14 cellular contexts compared by ENCODE assay signal in the genomic region with DNA sequence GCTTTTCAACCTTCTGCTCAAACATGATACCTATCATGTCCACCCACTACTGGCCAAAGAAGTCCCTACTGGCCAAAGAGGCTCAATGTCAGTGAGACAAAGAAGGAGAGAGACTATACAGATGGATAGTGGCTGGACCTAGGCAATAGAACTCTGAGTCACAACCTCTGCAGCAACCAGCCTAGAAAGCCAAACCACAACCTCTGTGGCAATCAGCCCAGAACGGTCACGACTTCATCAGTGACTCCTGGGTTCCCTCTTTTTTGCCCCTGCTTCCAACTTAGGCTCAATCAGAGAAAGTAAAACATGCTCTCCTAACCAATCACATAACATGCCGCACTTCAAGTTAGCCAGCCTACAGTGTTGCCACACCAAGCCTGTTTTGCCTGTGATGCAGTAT.
DNase-seq lines count a peak whose midpoint lies in the region; ATAC-seq and TF ChIP-seq lines count a peak whose summit lies in the region.
"Had no signal": no experiment of that assay in that cellular context is flagged by ENCODE, and none has a peak within 500 bp of the region (broad histone marks: within the 10 kb centered on the region; RNA-seq: fewer than 3 reads in every experiment).

No MANE protein-coding gene starts in this region.

- intact Hi-C loops in activated T-helper 1 cell treated with anti-CD3 and anti-CD28 coated beads, Interleukin-12 subunit alpha, Interleukin-12 subunit beta, Interleukin-2, Interleukin-4 antibody, amounts not matched to agents 30 ng/mL and 10 ng/mL and 1 ng/mL, durations not matched to agents 14 hours and 24 hours and 36 hours (cut with micrococcal nuclease): no loop called here

- H3K27ac ChIP-seq in HL-60 (replicated peaks): no peak overlapping the region
- H3K27ac ChIP-seq: PC-9 had no signal

- H3K9me3 Mint-ChIP-seq in activated T-helper 1 cell treated with anti-CD3 and anti-CD28 coated beads, Interleukin-12 subunit alpha, Interleukin-12 subunit beta, Interleukin-2, Interleukin-4 antibody, amounts not matched to agents 30 ng/mL and 10 ng/mL and 1 ng/mL, durations not matched to agents 14 hours and 24 hours and 36 hours: no peaks in the 10 kb centered on the region

- H3K4me1 Mint-ChIP-seq in activated T-helper 1 cell treated with anti-CD3 and anti-CD28 coated beads, Interleukin-12 subunit alpha, Interleukin-12 subunit beta, Interleukin-2, Interleukin-4 antibody, amounts not matched to agents 30 ng/mL and 10 ng/mL and 1 ng/mL, durations not matched to agents 14 hours and 24 hours and 36 hours (ENCODE audit: low read depth): no peaks in the 10 kb centered on the region

- no peaks in the 10 kb centered on the region for H3K27me3 ChIP-seq in HL-60 (ENCODE audit: insufficient read depth, poor library complexity, severe bottlenecking)

- H3K36me3 Mint-ChIP-seq in activated T-helper 1 cell treated with anti-CD3 and anti-CD28 coated beads, Interleukin-12 subunit alpha, Interleukin-12 subunit beta, Interleukin-2, Interleukin-4 antibody, amounts not matched to agents 30 ng/mL and 10 ng/mL and 1 ng/mL, durations not matched to agents 14 hours and 24 hours and 36 hours (ENCODE audit: low read depth): no peaks in the 10 kb centered on the region

- H3K27me3 Mint-ChIP-seq in activated T-helper 1 cell treated with anti-CD3 and anti-CD28 coated beads, Interleukin-12 subunit alpha, Interleukin-12 subunit beta, Interleukin-2, Interleukin-4 antibody, amounts not matched to agents 30 ng/mL and 10 ng/mL and 1 ng/mL, durations not matched to agents 14 hours and 24 hours and 36 hours (ENCODE audit: insufficient read depth): no peaks in the 10 kb centered on the region

- no peak overlapping the region for H3K4me3 Mint-ChIP-seq in activated T-helper 1 cell treated with anti-CD3 and anti-CD28 coated beads, Interleukin-12 subunit alpha, Interleukin-12 subunit beta, Interleukin-2, Interleukin-4 antibody, amounts not matched to agents 30 ng/mL and 10 ng/mL and 1 ng/mL, durations not matched to agents 14 hours and 24 hours and 36 hours

- ATAC-seq in HG03135 (IDR thresholded peaks at IDR 0.05; ENCODE audit: unreplicated experiment) (no peak), GM18867 (IDR thresholded peaks at IDR 0.05; ENCODE audit: unreplicated experiment) (no peak)

- peak; percentile 2 for DNase-seq in AG08395 (ENCODE audit: low spot score)
- DNase-seq in HL-60 (ENCODE audit: low read depth in 1 of 2, low spot score in 1 of 2): peak; percentile 87 to 95
- DNase-seq in SKM-1 treated with dmso at 0.1 percent for 144 hours (lab: John Stamatoyannopoulos, UW; ENCODE audit: unreplicated experiment): peak; percentile 92
- peak; percentile 74 for DNase-seq in glomerular visceral epithelial cell (ENCODE audit: extremely low spot score)
- no peak for DNase-seq in activated T-helper 1 cell treated with anti-CD3 and anti-CD28 coated beads, Interleukin-12 subunit alpha, Interleukin-12 subunit beta, Interleukin-2, Interleukin-4 antibody, amounts not matched to agents 30 ng/mL and 10 ng/mL and 1 ng/mL, durations not matched to agents 14 hours and 24 hours and 36 hours (ENCODE audit: low spot score)
- DNase-seq in NCI-H1105 (lab: John Stamatoyannopoulos, UW): no peak
- DNase-seq: activated CD4-positive, CD25-positive, alpha-beta regulatory T cell treated with anti-CD3 and anti-CD28 coated beads, Interleukin-2, amount 50 U/mL, for 72 hours; activated naive CD4-positive, alpha-beta T cell treated with Interleukin-2 at 50 U/mL for 16 hours; effector CD8-positive, alpha-beta T cell; NCI-H1048; posterior cingulate gyrus had no signal

- H3K27ac Mint-ChIP-seq in activated T-helper 1 cell treated with anti-CD3 and anti-CD28 coated beads, Interleukin-12 subunit alpha, Interleukin-12 subunit beta, Interleukin-2, Interleukin-4 antibody, amounts not matched to agents 30 ng/mL and 10 ng/mL and 1 ng/mL, durations not matched to agents 14 hours and 24 hours and 36 hours: no peak overlapping the region

- no peak overlapping the region for H3K4me3 ChIP-seq in HL-60 (replicated peaks; ENCODE audit: insufficient read depth, low read length)
- H3K4me3 ChIP-seq: PC-9 had no signal

- TF ChIP-seq CTCF in HL-60 (IDR thresholded peaks at IDR 0.05; ENCODE audit: insufficient read depth, low read length): no peak

Comparison
In these comparisons a context has a peak if more than half of its experiments do, and no peak if none do; other contexts are left out.
1. DNase-seq: peak in AG08395 (single experiment), HL-60 (2 of 2), SKM-1 treated with dmso at 0.1 percent for 144 hours (single experiment) and glomerular visceral epithelial cell (single experiment); none in activated T-helper 1 cell treated with anti-CD3 and anti-CD28 coated beads, Interleukin-12 subunit alpha, Interleukin-12 subunit beta, Interleukin-2, Interleukin-4 antibody, amounts not matched to agents 30 ng/mL and 10 ng/mL and 1 ng/mL, durations not matched to agents 14 hours and 24 hours and 36 hours (single experiment) and NCI-H1105 (single experiment).